ENCODE assay signal across 20 cellular contexts in genomic region chr10:19256331-19256730, GRCh38.
"Had no signal": no experiment of that assay in that cellular context is flagged by ENCODE, and none has a peak within 500 bp of the region (broad histone marks: within the 10 kb centered on the region; RNA-seq: fewer than 3 reads in every experiment).

No MANE protein-coding gene starts in this region.

- ATAC-seq: effector memory CD8-positive, alpha-beta T cell; esophagus mucosa; foreskin keratinocyte; gastroesophageal sphincter; heart left ventricle; left cardiac atrium; left lung; left ventricle myocardium superior; lower lobe of right lung; mucosa of descending colon; naive thymus-derived CD8-positive, alpha-beta T cell had no signal

- H3K36me3 ChIP-seq: colonic mucosa, gastroesophageal sphincter, heart left ventricle, left lung, lower lobe of right lung had no signal

- H3K27ac ChIP-seq: colonic mucosa, epithelial cell of prostate, foreskin keratinocyte, gastroesophageal sphincter, heart left ventricle, left lung, lower lobe of right lung had no signal

- H3K4me1 ChIP-seq: colonic mucosa, foreskin keratinocyte, gastroesophageal sphincter, heart left ventricle, left lung, lower lobe of right lung had no signal

- H3K4me3 ChIP-seq: colonic mucosa, gastroesophageal sphincter, heart left ventricle, left lung, lower lobe of right lung, mucosa of descending colon had no signal

- DNase-seq: colonic mucosa; cortex of kidney; effector CD8-positive, alpha-beta T cell; effector memory CD8-positive, alpha-beta T cell; endodermal cell; erythroblast; foreskin keratinocyte; heart left ventricle; hippocampal formation; left cardiac atrium; left lung; left ventricle myocardium superior; lower lobe of right lung; mesenchymal stem cell; mucosa of descending colon; naive B cell; naive thymus-derived CD8-positive, alpha-beta T cell had no signal

- H3K9me3 ChIP-seq: colonic mucosa, gastroesophageal sphincter, heart left ventricle, left lung, lower lobe of right lung, mucosa of descending colon had no signal

- H3K27me3 ChIP-seq: colonic mucosa, foreskin keratinocyte, gastroesophageal sphincter, heart left ventricle, left lung had no signal
